ENCODE assay signal across 28 cellular contexts in genomic region chr4:48336471-48336870, GRCh38.
"Had no signal": no experiment of that assay in that cellular context is flagged by ENCODE, and none has a peak within 500 bp of the region (broad histone marks: within the 10 kb centered on the region; RNA-seq: fewer than 3 reads in every experiment).

No MANE protein-coding gene starts in this region.

- H3K27me3 ChIP-seq: colonic mucosa, esophagus muscularis mucosa, heart right ventricle, left lung, ovary, right lobe of liver, thyroid gland had no signal

- H3K4me3 ChIP-seq: colonic mucosa, esophagus muscularis mucosa, heart right ventricle, left lung, ovary, right lobe of liver, thyroid gland had no signal

- H3K9me3 Mint-ChIP-seq: central memory CD8-positive, alpha-beta T cell; dendritic cell treated with granulocyte-macrophage colony-stimulating factor and Interleukin-4, amounts not matched to agents 40 ng/mL and 50 ng/mL, for 4 days; endodermal cell; naive thymus-derived CD4-positive, alpha-beta T cell; nephron progenitor cell; stimulated activated naive CD8-positive, alpha-beta T cell treated with anti-CD3 and anti-CD28 coated beads, Interleukin-15, amount 100 ng/mL, for 72 hours; type B pancreatic cell had no signal

- H3K27ac Mint-ChIP-seq: dendritic cell treated with granulocyte-macrophage colony-stimulating factor and Interleukin-4, amounts not matched to agents 40 ng/mL and 50 ng/mL, for 4 days; endodermal cell; naive thymus-derived CD4-positive, alpha-beta T cell; nephron progenitor cell; stimulated activated naive CD8-positive, alpha-beta T cell treated with anti-CD3 and anti-CD28 coated beads, Interleukin-15, amount 100 ng/mL, for 72 hours had no signal

- H3K4me1 ChIP-seq: colonic mucosa had no signal

- H3K4me3 Mint-ChIP-seq: central memory CD8-positive, alpha-beta T cell; dendritic cell treated with granulocyte-macrophage colony-stimulating factor and Interleukin-4, amounts not matched to agents 40 ng/mL and 50 ng/mL, for 4 days; endodermal cell; naive thymus-derived CD4-positive, alpha-beta T cell; nephron progenitor cell; stimulated activated naive CD8-positive, alpha-beta T cell treated with anti-CD3 and anti-CD28 coated beads, Interleukin-15, amount 100 ng/mL, for 72 hours had no signal

- H3K36me3 ChIP-seq: colonic mucosa, esophagus muscularis mucosa, heart right ventricle, left lung, ovary, right lobe of liver, thyroid gland had no signal

- H3K36me3 Mint-ChIP-seq: type B pancreatic cell had no signal

- ATAC-seq: heart right ventricle; left cardiac atrium; left lung; naive thymus-derived CD4-positive, alpha-beta T cell; right lobe of liver; stimulated activated naive CD8-positive, alpha-beta T cell treated with anti-CD3 and anti-CD28 coated beads, Interleukin-15, amount 100 ng/mL, for 72 hours had no signal

- H3K9me3 ChIP-seq: colonic mucosa, esophagus muscularis mucosa, heart right ventricle, left lung, ovary, right lobe of liver, thyroid gland had no signal

- H3K27me3 Mint-ChIP-seq: dendritic cell treated with granulocyte-macrophage colony-stimulating factor and Interleukin-4, amounts not matched to agents 40 ng/mL and 50 ng/mL, for 4 days; naive thymus-derived CD4-positive, alpha-beta T cell; stimulated activated naive CD8-positive, alpha-beta T cell treated with anti-CD3 and anti-CD28 coated beads, Interleukin-15, amount 100 ng/mL, for 72 hours; type B pancreatic cell had no signal

- H3K27ac ChIP-seq: colonic mucosa, esophagus muscularis mucosa, heart right ventricle, left lung, ovary, right lobe of liver, thyroid gland had no signal

- DNase-seq: colonic mucosa; effector CD8-positive, alpha-beta T cell; endodermal cell; glutamatergic neuron; heart right ventricle; hippocampal formation; left cardiac atrium; left lung; mesendoderm; midbrain; naive thymus-derived CD4-positive, alpha-beta T cell; nephron progenitor cell; nucleus accumbens; ovary; posterior cingulate gyrus; right lobe of liver; small intestine; stimulated activated CD4-positive, alpha-beta T cell treated with anti-CD3 and anti-CD28 coated beads, Interleukin-12 subunit alpha, Interleukin-12 subunit beta, amount 100 ng/mL, for 4 hours; stimulated activated CD4-positive, alpha-beta T cell treated with anti-CD3 and anti-CD28 coated beads, Interleukin-1b, Interleukin-23, amount 100 ng/mL, for 48 hours; stimulated activated CD4-positive, alpha-beta T cell treated with anti-CD3 and anti-CD28 coated beads, Interleukin-4, amount 100 ng/mL, for 1 hour; stimulated activated CD8-positive, alpha-beta memory T cell treated with anti-CD3 and anti-CD28 coated beads, Interleukin-4, amount 100 ng/mL, for 48 hours; stimulated activated naive CD4-positive, alpha-beta T cell; stimulated activated naive CD8-positive, alpha-beta T cell treated with anti-CD3 and anti-CD28 coated beads, Interleukin-15, amount 100 ng/mL, for 72 hours; thyroid gland had no signal
